Comparison of ENCODE assay signal across 16 cellular contexts in the genomic region with DNA sequence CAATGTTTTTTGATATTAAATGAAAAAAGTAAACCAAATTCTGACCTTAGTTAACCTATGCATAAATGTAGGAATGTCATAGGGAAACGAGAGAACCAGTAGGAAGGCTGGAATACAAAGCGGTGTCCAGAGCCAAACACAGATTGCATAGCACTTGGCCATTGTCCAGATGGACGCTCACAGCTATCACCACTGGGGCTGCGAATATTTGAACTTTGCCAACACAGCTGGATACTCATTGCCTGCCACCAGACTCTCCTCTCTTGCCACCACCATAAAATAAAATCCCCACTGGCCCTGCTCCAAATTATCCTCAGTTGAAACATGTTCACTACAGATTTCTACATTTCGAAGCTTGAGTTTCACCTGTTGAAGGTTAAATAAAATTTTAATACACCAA.
DNase-seq lines count a peak whose midpoint lies in the region; ATAC-seq and TF ChIP-seq lines count a peak whose summit lies in the region.
"Had no signal": no experiment of that assay in that cellular context is flagged by ENCODE, and none has a peak within 500 bp of the region (broad histone marks: within the 10 kb centered on the region; RNA-seq: fewer than 3 reads in every experiment).

No MANE protein-coding gene starts in this region.

- H3K4me3 ChIP-seq in mammary epithelial cell (replicated peaks in 1 of 3; ENCODE audit: insufficient read depth in 1 of 3, low read depth in 2 of 3, low read length in 3 of 3) (no peak overlapping the region), hepatocyte (no peak overlapping the region), skeletal muscle cell (ENCODE audit: low read depth, low read length) (no peak overlapping the region)

- no TSS peak for BruUV-seq in mammary epithelial cell (replicated peaks; lab: Mats Ljungman, UMichigan)

- no peaks in the 10 kb centered on the region for H3K27me3 ChIP-seq in mammary epithelial cell (ENCODE audit: insufficient read depth, low read length)
- H3K27me3 ChIP-seq in hepatocyte: no peaks in the 10 kb centered on the region
- H3K27me3 ChIP-seq: brain microvascular endothelial cell had no signal

- H3K4me1 ChIP-seq in mammary epithelial cell (ENCODE audit: insufficient read depth, low read length) (peaks cover 4% of the 10 kb centered on the region), hepatocyte (ENCODE audit: insufficient read depth) (no peaks in the 10 kb centered on the region)

- H3K36me3 Mint-ChIP-seq in T-helper 17 cell (ENCODE audit: low read depth): no peaks in the 10 kb centered on the region
- H3K36me3 Mint-ChIP-seq: activated naive CD4-positive, alpha-beta T cell treated with anti-CD3 and anti-CD28 coated beads, Interleukin-2, amount 10 ng/mL, durations not matched to agents 7 days and 5 days; natural killer cell; stimulated activated memory B cell treated with anti-CD40 and anti-IgM and Interleukin-4, amounts not matched to agents 10 μg/mL and 1 μg/mL and 100 μg/mL, for 72 hours had no signal

- no peaks in the 10 kb centered on the region for H4K20me1 ChIP-seq in mammary epithelial cell (ENCODE audit: insufficient read depth, low read length)
- H4K20me1 ChIP-seq in hepatocyte (ENCODE audit: insufficient read depth, poor library complexity, severe bottlenecking): no peaks in the 10 kb centered on the region

- ATAC-seq in GM21619 (IDR thresholded peaks at IDR 0.05; ENCODE audit: unreplicated experiment) (no peak), T-helper 17 cell (no peak)
- ATAC-seq: left colon; natural killer cell; stimulated activated memory B cell treated with anti-CD40 and anti-IgM and Interleukin-4, amounts not matched to agents 10 μg/mL and 1 μg/mL and 100 μg/mL, for 72 hours; WTC11 had no signal

- no peaks in the 10 kb centered on the region for H3K27me3 Mint-ChIP-seq in T-helper 17 cell
- H3K27me3 Mint-ChIP-seq: activated naive CD4-positive, alpha-beta T cell treated with anti-CD3 and anti-CD28 coated beads, Interleukin-2, amount 10 ng/mL, durations not matched to agents 7 days and 5 days; stimulated activated memory B cell treated with anti-CD40 and anti-IgM and Interleukin-4, amounts not matched to agents 10 μg/mL and 1 μg/mL and 100 μg/mL, for 72 hours had no signal

- TF ChIP-seq CTCF in mammary epithelial cell (conservative IDR thresholded peaks at IDR 0.05 in 1 of 2, IDR thresholded peaks at IDR 0.05 in 1 of 2; ENCODE audit: extremely low read depth in 1 of 2, insufficient read depth in 1 of 2, low read depth in 1 of 2, low read length in 2 of 2) (no peak), hepatocyte (IDR thresholded peaks at IDR 0.05; ENCODE audit: poor library complexity) (no peak)

- H2AFZ ChIP-seq in mammary epithelial cell (ENCODE audit: low read depth, low read length) (peak overlapping the region; percentile 33), hepatocyte (no peak overlapping the region)

- no peaks in the 10 kb centered on the region for H3K36me3 ChIP-seq in mammary epithelial cell (ENCODE audit: insufficient read depth, low read length)
- H3K36me3 ChIP-seq in hepatocyte (replicated peaks; ENCODE audit: insufficient read depth, low read depth): no peaks in the 10 kb centered on the region
- H3K36me3 ChIP-seq: brain microvascular endothelial cell had no signal

- no peak overlapping the region for H3K4me3 Mint-ChIP-seq in T-helper 17 cell
- H3K4me3 Mint-ChIP-seq: activated naive CD4-positive, alpha-beta T cell treated with anti-CD3 and anti-CD28 coated beads, Interleukin-2, amount 10 ng/mL, durations not matched to agents 7 days and 5 days; natural killer cell; stimulated activated memory B cell treated with anti-CD40 and anti-IgM and Interleukin-4, amounts not matched to agents 10 μg/mL and 1 μg/mL and 100 μg/mL, for 72 hours; WTC11 had no signal

- DNase-seq in NCI-H1105 treated with DMSO at 0.1 percent for 48 hours (lab: John Stamatoyannopoulos, UW): peak; percentile 19
- DNase-seq in NCI-H1105 (lab: John Stamatoyannopoulos, UW): no peak
- DNase-seq in mammary epithelial cell: no peak
- peak; percentile 10 for DNase-seq in hepatocyte (ENCODE audit: low spot score)
- DNase-seq in skeletal muscle cell (ENCODE audit: low read depth): peak; percentile 41
- DNase-seq in GOT3 (lab: John Stamatoyannopoulos, UW): no peak
- no peak for DNase-seq in T-helper 17 cell
- DNase-seq: 8988T; activated naive CD4-positive, alpha-beta T cell treated with anti-CD3 and anti-CD28 coated beads, Interleukin-2, amount 10 ng/mL, durations not matched to agents 7 days and 5 days; brain microvascular endothelial cell; glutamatergic neuron; natural killer cell had no signal

- no peaks in the 10 kb centered on the region for H3K4me1 Mint-ChIP-seq in T-helper 17 cell
- H3K4me1 Mint-ChIP-seq: activated naive CD4-positive, alpha-beta T cell treated with anti-CD3 and anti-CD28 coated beads, Interleukin-2, amount 10 ng/mL, durations not matched to agents 7 days and 5 days; natural killer cell; stimulated activated memory B cell treated with anti-CD40 and anti-IgM and Interleukin-4, amounts not matched to agents 10 μg/mL and 1 μg/mL and 100 μg/mL, for 72 hours had no signal

- in situ Hi-C loops in mammary epithelial cell (cut with MboI; ENCODE audit: low sequenced_read_pairs in 2 of 2): no loop called here

- H3K79me2 ChIP-seq in mammary epithelial cell (ENCODE audit: insufficient read depth, low read length) (no peaks in the 10 kb centered on the region), hepatocyte (no peaks in the 10 kb centered on the region)

- H3K27ac ChIP-seq in mammary epithelial cell (ENCODE audit: insufficient read depth, low read depth, low read length) (no peak overlapping the region), hepatocyte (no peak overlapping the region)
- H3K27ac ChIP-seq: brain microvascular endothelial cell had no signal

- no peak overlapping the region for H3K9ac ChIP-seq in mammary epithelial cell (ENCODE audit: insufficient read depth, low read length)

- H3K4me2 ChIP-seq in mammary epithelial cell (ENCODE audit: insufficient read depth, low read depth, low read length) (no peak overlapping the region), hepatocyte (no peak overlapping the region)

- no peak overlapping the region for H3K27ac Mint-ChIP-seq in T-helper 17 cell
- H3K27ac Mint-ChIP-seq: activated naive CD4-positive, alpha-beta T cell treated with anti-CD3 and anti-CD28 coated beads, Interleukin-2, amount 10 ng/mL, durations not matched to agents 7 days and 5 days; natural killer cell; stimulated activated memory B cell treated with anti-CD40 and anti-IgM and Interleukin-4, amounts not matched to agents 10 μg/mL and 1 μg/mL and 100 μg/mL, for 72 hours; WTC11 had no signal

- WGBS in mammary epithelial cell (ENCODE audit: low coverage, missing lambda C conversion rate): 26% methylated on average over 4 of the region's 5 CpGs
- 80% methylated on average over 5 of the region's 5 CpGs for WGBS in hepatocyte (ENCODE audit: low lambda C conversion rate, missing lambda C conversion rate)

- dilution Hi-C loops in mammary epithelial cell (cut with HindIII; ENCODE audit: low sequenced_read_pairs): no loop called here

- CTCF ChIA-PET in mammary epithelial cell (lab: Charles Lee; ENCODE audit: low non-redundant PET): no interaction called here

- H3K9me3 ChIP-seq in mammary epithelial cell (replicated peaks; ENCODE audit: insufficient read depth, low read length): no peaks in the 10 kb centered on the region
- no peaks in the 10 kb centered on the region for H3K9me3 ChIP-seq in hepatocyte (ENCODE audit: low read depth)
- H3K9me3 ChIP-seq in T-helper 17 cell (ENCODE audit: control insufficient read depth, low read length, poor library complexity, severe bottlenecking): no peaks in the 10 kb centered on the region

- intact Hi-C loops in mammary epithelial cell (cut with micrococcal nuclease): no loop called here

- no peaks in the 10 kb centered on the region for H3K9me2 ChIP-seq in hepatocyte (replicated peaks; ENCODE audit: insufficient read depth)

Comparison
In these comparisons a context has a peak if more than half of its experiments do, and no peak if none do; other contexts are left out.
1. DNase-seq: peak in NCI-H1105 treated with DMSO at 0.1 percent for 48 hours (single experiment), hepatocyte (single experiment) and skeletal muscle cell (single experiment); none in NCI-H1105 (single experiment), mammary epithelial cell (single experiment), GOT3 (single experiment) and T-helper 17 cell (0 of 3).